21 cellular contexts compared by ENCODE assay signal in genomic region chr6:163314791-163315404, GRCh38.
DNase-seq lines count a peak whose midpoint lies in the region; ATAC-seq and TF ChIP-seq lines count a peak whose summit lies in the region.
"Had no signal": no experiment of that assay in that cellular context is flagged by ENCODE, and none has a peak within 500 bp of the region (broad histone marks: within the 10 kb centered on the region; RNA-seq: fewer than 3 reads in every experiment).

No MANE protein-coding gene starts in this region.

- H3K27me3 Mint-ChIP-seq in endodermal cell (ENCODE audit: insufficient read depth) (no peaks in the 10 kb centered on the region), neural crest cell (ENCODE audit: low read depth) (no peaks in the 10 kb centered on the region)

- DNase-seq in NCI-H69 (lab: John Stamatoyannopoulos, UW) = peak; percentile 7
- no peak for DNase-seq in endodermal cell
- DNase-seq in neural crest cell (ENCODE audit: low read depth, low spot score) = no peak
- DNase-seq in SIG-M5 treated with dmso at 0.1 percent for 504 hours (lab: John Stamatoyannopoulos, UW; ENCODE audit: unreplicated experiment) = no peak
- no peak for DNase-seq in D341Med (ENCODE audit: low spot score)
- DNase-seq: activated CD4-positive, alpha-beta T cell treated with anti-CD3 and anti-CD28 coated beads, Interleukin-2, amount 50 U/mL, for 4 hours; activated CD8-positive, alpha-beta memory T cell treated with anti-CD3 and anti-CD28 coated beads, Interleukin-2, amount 50 U/mL, for 48 hours; activated naive CD8-positive, alpha-beta T cell treated with anti-CD3 and anti-CD28 coated beads, Interleukin-2, amount 10 ng/mL, durations not matched to agents 7 days and 5 days; CD8-positive, alpha-beta T cell; colonic mucosa; GDM1; H9; heart left ventricle; left ventricle myocardium inferior; stomach; T-helper 9 cell; upper lobe of right lung had no signal

- no peak for TF ChIP-seq CTCF in endodermal cell (conservative IDR thresholded peaks at IDR 0.05)
- no peak for TF ChIP-seq CTCF in neural crest cell (conservative IDR thresholded peaks at IDR 0.05)

- H3K4me3 Mint-ChIP-seq in endodermal cell (no peak overlapping the region), neural crest cell (peak overlapping the region; percentile 58)
- H3K4me3 Mint-ChIP-seq: activated naive CD8-positive, alpha-beta T cell treated with anti-CD3 and anti-CD28 coated beads, Interleukin-2, amount 10 ng/mL, durations not matched to agents 7 days and 5 days; CD8-positive, alpha-beta T cell; H9; WTC11 had no signal

- no peaks in the 10 kb centered on the region for H3K36me3 ChIP-seq in endodermal cell (ENCODE audit: control insufficient read depth, insufficient read depth, low read length)
- H3K36me3 ChIP-seq: colonic mucosa, heart left ventricle, left ventricle myocardium inferior, stomach, upper lobe of right lung had no signal

- no peaks in the 10 kb centered on the region for H3K27me3 ChIP-seq in endodermal cell (ENCODE audit: control insufficient read depth, insufficient read depth, low read length, poor library complexity, severe bottlenecking)
- H3K27me3 ChIP-seq: colonic mucosa, heart left ventricle, stomach, upper lobe of right lung had no signal

- H3K9ac ChIP-seq in endodermal cell (ENCODE audit: extremely low read depth, low read length, poor library complexity, severe bottlenecking) = no peak overlapping the region

- H3K27ac Mint-ChIP-seq in endodermal cell (no peak overlapping the region), neural crest cell (ENCODE audit: unreplicated experiment) (peak overlapping the region; percentile 48)
- H3K27ac Mint-ChIP-seq: activated naive CD8-positive, alpha-beta T cell treated with anti-CD3 and anti-CD28 coated beads, Interleukin-2, amount 10 ng/mL, durations not matched to agents 7 days and 5 days; activated T-helper 2 cell treated with anti-CD3 and anti-CD28 coated beads, Interferon-gamma antibody, Interleukin-2, Interleukin-4, amounts not matched to agents 10 μg/mL and 5 μg/mL and 100 μg/mL, durations not matched to agents 14 hours and 24 hours and 36 hours; CD8-positive, alpha-beta T cell; H9; WTC11 had no signal

- H3K36me3 Mint-ChIP-seq in endodermal cell (ENCODE audit: low read depth) (no peaks in the 10 kb centered on the region), neural crest cell (ENCODE audit: low read depth) (no peaks in the 10 kb centered on the region)
- H3K36me3 Mint-ChIP-seq: activated naive CD8-positive, alpha-beta T cell treated with anti-CD3 and anti-CD28 coated beads, Interleukin-2, amount 10 ng/mL, durations not matched to agents 7 days and 5 days; CD8-positive, alpha-beta T cell; WTC11 had no signal

- H3K9me3 ChIP-seq in endodermal cell (ENCODE audit: control insufficient read depth, low read length) = no peaks in the 10 kb centered on the region
- H3K9me3 ChIP-seq: colonic mucosa, heart left ventricle, left ventricle myocardium inferior, stomach, upper lobe of right lung had no signal

- ATAC-seq in GM18517 (IDR thresholded peaks at IDR 0.05; ENCODE audit: unreplicated experiment) = no peak
- ATAC-seq: CD8-positive, alpha-beta T cell; heart left ventricle; upper lobe of right lung; WTC11 had no signal

- H3K9me3 Mint-ChIP-seq in endodermal cell (no peaks in the 10 kb centered on the region), neural crest cell (no peaks in the 10 kb centered on the region)
- H3K9me3 Mint-ChIP-seq: activated naive CD8-positive, alpha-beta T cell treated with anti-CD3 and anti-CD28 coated beads, Interleukin-2, amount 10 ng/mL, durations not matched to agents 7 days and 5 days; activated T-helper 2 cell treated with anti-CD3 and anti-CD28 coated beads, Interferon-gamma antibody, Interleukin-2, Interleukin-4, amounts not matched to agents 10 μg/mL and 5 μg/mL and 100 μg/mL, durations not matched to agents 14 hours and 24 hours and 36 hours; CD8-positive, alpha-beta T cell; H9; WTC11 had no signal

- H3K27ac ChIP-seq in endodermal cell (ENCODE audit: low read depth, low read length) = peak overlapping the region; percentile 30
- H3K27ac ChIP-seq in temporal lobe (ENCODE audit: low read depth, low read length) = peak overlapping the region; percentile 100
- H3K27ac ChIP-seq: colonic mucosa, stomach, upper lobe of right lung had no signal

- WGBS in endodermal cell (ENCODE audit: insufficient coverage in 1 of 2, insufficient read length in 1 of 2), 2 experiments = 91 to 92% methylated on average over 9 to 10 of the region's 10 CpGs

- no peaks in the 10 kb centered on the region for H3K4me1 ChIP-seq in endodermal cell (ENCODE audit: control insufficient read depth, insufficient read depth, low read length)
- H3K4me1 ChIP-seq: colonic mucosa, stomach, upper lobe of right lung had no signal

- H3K4me3 ChIP-seq in endodermal cell (ENCODE audit: low read length) = no peak overlapping the region
- H3K4me3 ChIP-seq: colonic mucosa, heart left ventricle, left ventricle myocardium inferior, stomach, upper lobe of right lung had no signal

- H3K4me1 Mint-ChIP-seq in endodermal cell = peaks cover 9% of the 10 kb centered on the region
- peaks cover 57% of the 10 kb centered on the region for H3K4me1 Mint-ChIP-seq in neural crest cell
- H3K4me1 Mint-ChIP-seq: activated naive CD8-positive, alpha-beta T cell treated with anti-CD3 and anti-CD28 coated beads, Interleukin-2, amount 10 ng/mL, durations not matched to agents 7 days and 5 days; WTC11 had no signal
